In genomic region chr11:108497317-108498045, GRCh38 we compare ENCODE assay signal across 8 cellular contexts. TPM values are rescaled to one million over a fixed set of nuclear protein-coding genes. Genes with fewer than 3 reads are reported as not detected.
DNase-seq lines count a peak whose midpoint lies in the region; ATAC-seq, FAIRE-seq and TF ChIP-seq lines count a peak whose summit lies in the region.

No MANE protein-coding gene starts in this region.

- DNase-seq in GM18507 (ENCODE audit: extremely low spot score, insufficient read length, low read depth), result peak; percentile 25
- peak; percentile 30 for DNase-seq in NCI-H2171 (lab: John Stamatoyannopoulos, UW)
- DNase-seq in T47D (ENCODE audit: low read depth in 1 of 2, low spot score in 1 of 2), result peak; percentile 77 to 95
- DNase-seq in NAMALWA (ENCODE audit: low spot score), result no peak

- no peaks in the 10 kb centered on the region for H3K27me3 ChIP-seq in skeletal muscle satellite cell (ENCODE audit: control insufficient read depth, insufficient read depth, low read length)

- FAIRE-seq in GM18507 (lab: Jason Lieb, UNC), result peak; percentile 82

- no peak for TF ChIP-seq CTCF in VCaP (conservative IDR thresholded peaks at IDR 0.05)

- peak overlapping the region; percentile 75 for H3K4me3 ChIP-seq in iPS-18c (ENCODE audit: insufficient read depth, low read depth, low read length)
- peak overlapping the region; percentile 67 for H3K4me3 ChIP-seq in skeletal muscle satellite cell (ENCODE audit: low read length)

- H3K36me3 ChIP-seq in skeletal muscle satellite cell (ENCODE audit: insufficient read depth, low read length), result no peaks in the 10 kb centered on the region

- ATAC-seq in HG02981 (IDR thresholded peaks at IDR 0.05; ENCODE audit: unreplicated experiment), result peak; percentile 43

- H3K4me1 ChIP-seq in skeletal muscle satellite cell (ENCODE audit: control insufficient read depth, insufficient read depth, low read length), result peaks cover 21% of the 10 kb centered on the region

- H3K9me3 ChIP-seq in iPS-18c (ENCODE audit: control insufficient read depth, insufficient read depth, low read length) (no peaks in the 10 kb centered on the region), skeletal muscle satellite cell (replicated peaks; ENCODE audit: low read length) (no peaks in the 10 kb centered on the region)

- peak overlapping the region; percentile 82 for H3K9ac ChIP-seq in skeletal muscle satellite cell (ENCODE audit: low read depth, low read length)

- H3K27ac ChIP-seq in VCaP, result peak overlapping the region; percentile 93

- H3K4me2 ChIP-seq in skeletal muscle satellite cell (ENCODE audit: low read length), result peak overlapping the region; percentile 85

- in situ Hi-C loops in T47D (cut with HindIII; ENCODE audit: low pct_unique_long_range_greater_than_20kb, low sequenced_read_pairs), result no loop called here

RNA-seq across cellular contexts. Expression of gene POGLUT3, which starts 0.7 kb away (rescaled TPM):
- total RNA-seq in skeletal muscle satellite cell (2012; rRNA removed), result 14.4 and 19.0 TPM in 2 replicates

RNA-seq across cellular contexts. Expression of gene C11orf65, which starts 30.2 kb away (rescaled TPM):
- total RNA-seq in skeletal muscle satellite cell (2012; rRNA removed), result 0.66 and 2.5 TPM in 2 replicates
